ENCODE assay signal across 21 cellular contexts in genomic region chr10:13492493-13493180, GRCh38. TPM values are rescaled to one million over a fixed set of nuclear protein-coding genes. Genes with fewer than 3 reads are reported as not detected.
DNase-seq lines count a peak whose midpoint lies in the region; ATAC-seq and TF ChIP-seq lines count a peak whose summit lies in the region.
"Had no signal": no experiment of that assay in that cellular context is flagged by ENCODE, and none has a peak within 500 bp of the region (broad histone marks: within the 10 kb centered on the region; RNA-seq: fewer than 3 reads in every experiment).

No MANE protein-coding gene starts in this region.

- H3K4me3 Mint-ChIP-seq in CD8-positive, alpha-beta T cell, result no peak overlapping the region
- H3K4me3 Mint-ChIP-seq: H9; stimulated activated naive CD8-positive, alpha-beta T cell treated with anti-CD3 and anti-CD28 coated beads, Interleukin-15, Interleukin-2, amounts not matched to agents 100 ng/mL and 50 ng/mL, for 24 hours; T-helper 1 cell treated with Interleukin-12 subunit alpha and Interleukin-12 subunit beta and Interleukin-4 antibody, amounts not matched to agents 30 μg/mL and 1 μg/mL, for 36 hours; type B pancreatic cell had no signal

- 62% methylated on average over 16 of the region's 16 CpGs for WGBS in right lobe of liver (ENCODE audit: insufficient coverage, low coverage, low lambda C conversion rate, missing lambda C conversion rate)

- H3K4me1 ChIP-seq in right lobe of liver (no peaks in the 10 kb centered on the region), subcutaneous abdominal adipose tissue (ENCODE audit: control insufficient read depth in 5 of 5, insufficient read depth in 5 of 5, low read length in 5 of 5) (no peaks in the 10 kb centered on the region)
- H3K4me1 ChIP-seq in CD8-positive, alpha-beta T cell (ENCODE audit: insufficient read depth, low read length), result no peaks in the 10 kb centered on the region

- peak; percentile 51 to 81 (median 72) for ATAC-seq in right lobe of liver
- no peak for ATAC-seq in CD8-positive, alpha-beta T cell

- H3K9me3 Mint-ChIP-seq in CD8-positive, alpha-beta T cell, result no peaks in the 10 kb centered on the region
- H3K9me3 Mint-ChIP-seq: H9; stimulated activated naive CD8-positive, alpha-beta T cell treated with anti-CD3 and anti-CD28 coated beads, Interleukin-15, Interleukin-2, amounts not matched to agents 100 ng/mL and 50 ng/mL, for 24 hours; T-helper 1 cell treated with Interleukin-12 subunit alpha and Interleukin-12 subunit beta and Interleukin-4 antibody, amounts not matched to agents 30 μg/mL and 1 μg/mL, for 36 hours; type B pancreatic cell had no signal

- no peak for TF ChIP-seq POLR2A in right lobe of liver (IDR thresholded peaks at IDR 0.05)

- no peaks in the 10 kb centered on the region for H3K27me3 ChIP-seq in right lobe of liver
- no peaks in the 10 kb centered on the region for H3K27me3 ChIP-seq in subcutaneous abdominal adipose tissue (ENCODE audit: control insufficient read depth in 5 of 5, insufficient read depth in 4 of 5, low read length in 5 of 5)
- no peaks in the 10 kb centered on the region for H3K27me3 ChIP-seq in CD8-positive, alpha-beta T cell (ENCODE audit: insufficient read depth, low read length)

- H3K27ac Mint-ChIP-seq in CD8-positive, alpha-beta T cell, result no peak overlapping the region
- H3K27ac Mint-ChIP-seq: stimulated activated naive CD8-positive, alpha-beta T cell treated with anti-CD3 and anti-CD28 coated beads, Interleukin-15, Interleukin-2, amounts not matched to agents 100 ng/mL and 50 ng/mL, for 24 hours; T-helper 1 cell treated with Interleukin-12 subunit alpha and Interleukin-12 subunit beta and Interleukin-4 antibody, amounts not matched to agents 30 μg/mL and 1 μg/mL, for 36 hours; type B pancreatic cell had no signal

- peak; percentile 39 for DNase-seq in LoVo (ENCODE audit: low spot score)
- DNase-seq in SK-MEL-5 (ENCODE audit: low read depth, low spot score), result peak; percentile 3
- DNase-seq in right lobe of liver, result no peak
- DNase-seq in DMS79 treated with DMSO at 0.1 percent for 48 hours (lab: John Stamatoyannopoulos, UW), result no peak
- no peak for DNase-seq in CD8-positive, alpha-beta T cell
- no peak for DNase-seq in T-helper 9 cell
- no peak for DNase-seq in activated CD8-positive, alpha-beta memory T cell treated with anti-CD3 and anti-CD28 coated beads, Interleukin-2, amount 50 U/mL, for 48 hours
- DNase-seq: activated CD4-positive, alpha-beta T cell treated with anti-CD3 and anti-CD28 coated beads, Interleukin-2, amount 50 U/mL, for 1 hour; activated gamma-delta T cell; EL; H9; midbrain; NCI-H524; stimulated activated CD4-positive, alpha-beta T cell treated with anti-CD3 and anti-CD28 coated beads, Interleukin-4, amount 100 ng/mL, for 1 hour; WERI-Rb-1 had no signal

- H3K27ac ChIP-seq in right lobe of liver, result peak overlapping the region; percentile 24 to 44 (median 32)
- no peak overlapping the region for H3K27ac ChIP-seq in subcutaneous abdominal adipose tissue (ENCODE audit: low read depth, low read length)
- no peak overlapping the region for H3K27ac ChIP-seq in CD8-positive, alpha-beta T cell (ENCODE audit: low read depth, low read length)
- H3K27ac ChIP-seq: epithelial cell of prostate, WERI-Rb-1 had no signal

- CTCF ChIA-PET in CD8-positive, alpha-beta T cell (lab: Charles Lee), result no interaction called here

- H3K27me3 Mint-ChIP-seq in CD8-positive, alpha-beta T cell (ENCODE audit: low read depth), result peaks cover 8% of the 10 kb centered on the region
- H3K27me3 Mint-ChIP-seq: type B pancreatic cell had no signal

- intact Hi-C loops in right lobe of liver (cut with DNase I), result no loop called here
- intact Hi-C loops in CD8-positive, alpha-beta T cell (cut with DNase I, micrococcal nuclease), result no loop called here

- POLR2A ChIA-PET in CD8-positive, alpha-beta T cell (lab: Charles Lee), result no interaction called here

- H3K9me3 ChIP-seq in right lobe of liver (no peaks in the 10 kb centered on the region), subcutaneous abdominal adipose tissue (ENCODE audit: control insufficient read depth in 5 of 5, low read length in 5 of 5) (no peaks in the 10 kb centered on the region)
- no peaks in the 10 kb centered on the region for H3K9me3 ChIP-seq in CD8-positive, alpha-beta T cell (ENCODE audit: low read length)

- H3K4me3 ChIP-seq in right lobe of liver (peak overlapping the region in 2 of 3 donors; percentile 4 to 24), subcutaneous abdominal adipose tissue (ENCODE audit: low read depth in 1 of 5, low read length in 5 of 5) (peak overlapping the region; percentile 26 to 53 (median 46))
- no peak overlapping the region for H3K4me3 ChIP-seq in CD8-positive, alpha-beta T cell (ENCODE audit: low read depth, low read length)
- H3K4me3 ChIP-seq: smooth muscle cell had no signal

- H3K9ac ChIP-seq in subcutaneous abdominal adipose tissue (ENCODE audit: low read length in 5 of 5), result peak overlapping the region in 3 of 5 donors; percentile 5 to 47 (median 17)

- no peaks in the 10 kb centered on the region for H3K36me3 Mint-ChIP-seq in CD8-positive, alpha-beta T cell
- H3K36me3 Mint-ChIP-seq: type B pancreatic cell had no signal

- H3K4me1 Mint-ChIP-seq in CD8-positive, alpha-beta T cell (ENCODE audit: low read depth), result no peaks in the 10 kb centered on the region

- H3K36me3 ChIP-seq in right lobe of liver (peaks cover 0 to 4% (median 0%) of the 10 kb centered on the region in 4 donors), subcutaneous abdominal adipose tissue (ENCODE audit: control insufficient read depth in 5 of 5, insufficient read depth in 5 of 5, low read length in 5 of 5) (peaks cover 7 to 27% (median 16%) of the 10 kb centered on the region in 5 donors)
- no peaks in the 10 kb centered on the region for H3K36me3 ChIP-seq in CD8-positive, alpha-beta T cell (ENCODE audit: insufficient read depth, low read length)
- H3K36me3 ChIP-seq: WERI-Rb-1 had no signal

- in situ Hi-C loops in SK-MEL-5 (cut with HindIII; ENCODE audit: low pct_unique_long_range_greater_than_20kb, low sequenced_read_pairs), result no loop called here

- TF ChIP-seq CTCF in right lobe of liver (IDR thresholded peaks at IDR 0.05), result no peak
- TF ChIP-seq CTCF in CD8-positive, alpha-beta T cell (IDR thresholded peaks at IDR 0.05), result no peak

RNA-seq across cellular contexts. Expression of gene BEND7, which starts 36.2 kb away (rescaled TPM):
- 4.1 and 5.2 TPM in 2 replicates for total RNA-seq in SK-MEL-5 (2014; rRNA removed; shearing (Covaris generic))
- 4.5 and 5.8 TPM in 2 replicates for polyA plus RNA-seq in SK-MEL-5 (2015; cell fraction: cytosol; rRNA removed)
- polyA plus RNA-seq in SK-MEL-5 (2015; cell fraction: nucleus; rRNA removed), result 8.6 and 10.0 TPM in 2 replicates
- total RNA-seq in right lobe of liver, result 10 to 100 TPM; 14.5 to 21.5 (median 15.6) TPM
- total RNA-seq in CD8-positive, alpha-beta T cell, result not detected

Comparison
In these comparisons a context has a peak if more than half of its experiments do, and no peak if none do; other contexts are left out.
1. DNase-seq: peak in LoVo (single experiment) and SK-MEL-5 (single experiment); none in right lobe of liver (0 of 3), DMS79 treated with DMSO at 0.1 percent for 48 hours (single experiment), CD8-positive, alpha-beta T cell (0 of 7), T-helper 9 cell (single experiment) and activated CD8-positive, alpha-beta memory T cell treated with anti-CD3 and anti-CD28 coated beads, Interleukin-2, amount 50 U/mL, for 48 hours (single experiment).
2. H3K27ac ChIP-seq: peak in right lobe of liver (3 of 3); none in subcutaneous abdominal adipose tissue (single experiment) and CD8-positive, alpha-beta T cell (single experiment).